24 cellular contexts compared by ENCODE assay signal in genomic region chr2:45672138-45672537, GRCh38.
"Had no signal": no experiment of that assay in that cellular context is flagged by ENCODE, and none has a peak within 500 bp of the region (broad histone marks: within the 10 kb centered on the region; RNA-seq: fewer than 3 reads in every experiment).

No MANE protein-coding gene starts in this region.

- H2AFZ ChIP-seq: neural progenitor cell, parathyroid adenoma had no signal

- H3K4me3 ChIP-seq: neural progenitor cell, ovary, psoas muscle, right lobe of liver, sigmoid colon, suprapubic skin, testis, tibial artery, transverse colon, upper lobe of right lung, uterus had no signal

- H3K9me3 ChIP-seq: ovary, psoas muscle, right lobe of liver, sigmoid colon, suprapubic skin, testis, tibial artery, transverse colon, upper lobe of right lung, uterus had no signal

- H3K4me1 ChIP-seq: neural progenitor cell, right lobe of liver had no signal

- H3K27me3 ChIP-seq: neural progenitor cell, ovary, right lobe of liver, sigmoid colon, suprapubic skin, testis, tibial artery, transverse colon, upper lobe of right lung, uterus had no signal

- H3K36me3 ChIP-seq: neural progenitor cell, ovary, right lobe of liver, sigmoid colon, suprapubic skin, tibial artery, transverse colon, upper lobe of right lung, uterus had no signal

- H3K9ac ChIP-seq: neural progenitor cell, parathyroid adenoma had no signal

- H3K27ac ChIP-seq: neural progenitor cell, ovary, psoas muscle, right lobe of liver, sigmoid colon, suprapubic skin, testis, tibial artery, transverse colon, upper lobe of right lung, uterus had no signal

- H3K4me2 ChIP-seq: neural progenitor cell had no signal

- DNase-seq: natural killer cell; occipital lobe; ovary; posterior cingulate gyrus; psoas muscle; right lobe of liver; sigmoid colon; small intestine; stimulated activated CD4-positive, alpha-beta T cell treated with anti-CD3 and anti-CD28 coated beads, Interleukin-1b, Interleukin-23, amount 100 ng/mL, for 48 hours; stimulated activated CD4-positive, alpha-beta T cell treated with anti-CD3 and anti-CD28 coated beads, Interleukin-4, amount 100 ng/mL, for 1 hour; stimulated activated CD4-positive, alpha-beta T cell treated with anti-CD3 and anti-CD28 coated beads, Interleukin-4, amount 100 ng/mL, for 4 hours; stimulated activated CD8-positive, alpha-beta memory T cell treated with anti-CD3 and anti-CD28 coated beads, Interleukin-4, amount 100 ng/mL, for 48 hours; stimulated activated naive CD4-positive, alpha-beta T cell; stimulated activated naive CD8-positive, alpha-beta T cell treated with anti-CD3 and anti-CD28 coated beads, Interleukin-15, amount 100 ng/mL, for 72 hours; stimulated activated naive CD8-positive, alpha-beta T cell treated with anti-CD3 and anti-CD28 coated beads, Interleukin-15, Interleukin-2, amounts not matched to agents 100 U/mL and 50 U/mL, for 24 hours; substantia nigra; testis; tibial artery; transverse colon; upper lobe of right lung; uterus had no signal

- FAIRE-seq: small intestine had no signal
